ENCODE assay signal across 8 cellular contexts in the genomic region with DNA sequence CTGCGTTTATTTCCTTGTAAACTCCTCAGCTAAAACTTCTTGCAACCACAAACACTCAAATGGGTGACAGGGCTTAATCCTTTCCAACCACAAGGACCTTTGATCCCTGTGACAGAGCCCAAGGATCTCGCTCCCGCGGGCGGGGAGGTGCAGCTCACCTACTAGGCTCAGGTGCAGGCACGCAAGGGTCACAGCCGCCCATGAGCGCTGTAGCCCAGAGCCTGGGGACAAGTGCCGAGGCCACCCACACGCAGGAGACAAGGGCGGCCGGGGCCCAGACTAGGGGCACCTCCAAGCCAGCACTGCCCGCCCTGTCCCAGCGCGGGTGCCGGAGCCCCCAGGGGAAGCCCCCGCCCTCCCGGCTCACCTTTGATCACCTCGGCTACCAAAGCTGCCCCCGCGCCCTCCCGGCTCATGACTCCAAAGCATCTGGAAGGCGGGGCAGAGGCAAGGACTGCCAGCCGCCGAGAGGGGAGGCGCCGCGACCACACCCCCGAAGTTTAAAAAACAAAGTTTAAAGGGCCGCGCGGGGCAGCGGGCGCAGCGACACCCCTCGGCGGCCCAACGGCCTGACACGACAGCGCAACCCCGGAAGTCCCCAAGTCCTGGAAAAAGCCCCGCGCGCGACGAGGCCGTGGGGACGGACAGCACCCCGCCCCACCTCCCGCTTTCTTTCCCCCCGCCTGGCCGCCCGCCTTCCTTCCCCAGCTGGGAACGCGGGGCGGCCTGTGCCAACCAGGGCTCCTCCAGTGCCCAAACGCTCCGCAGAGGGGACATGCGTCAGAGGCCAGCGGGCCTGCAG. TPM values are rescaled to one million over a fixed set of nuclear protein-coding genes. Genes with fewer than 3 reads are reported as not detected.
A peak's percentile ranks its signal among the peaks of the same experiment; 100 is the strongest.
DNase-seq lines count a peak whose midpoint lies in the region; ATAC-seq and TF ChIP-seq lines count a peak whose summit lies in the region.

No MANE protein-coding gene starts in this region.

- H3K4me1 ChIP-seq in iPS-20b (ENCODE audit: insufficient read depth, low read length) (peaks cover 7% of the 10 kb centered on the region; the same call in 1 of the 2 replicates), skeletal muscle tissue (ENCODE audit: control insufficient read depth in 3 of 3, insufficient read depth in 3 of 3, low read length in 3 of 3) (peaks cover 0 to 3% (median 0%) of the 10 kb centered on the region in 3 donors)

- H3K36me3 ChIP-seq in brain microvascular endothelial cell (replicated peaks) (no peaks in the 10 kb centered on the region), iPS-20b (ENCODE audit: insufficient read depth, low read depth, low read length) (0 out of 2 replicates have a peak, but pooled peaks cover 3% of the 10 kb centered on the region), skeletal muscle tissue (ENCODE audit: control insufficient read depth in 3 of 3, insufficient read depth in 3 of 3, low read length in 3 of 3) (no peaks in the 10 kb centered on the region)

- peak overlapping the region; percentile 58; the same call in 1 of the 2 replicates for H3K9ac ChIP-seq in iPS-20b (ENCODE audit: low read depth, low read length)
- H3K9ac ChIP-seq in skeletal muscle tissue (ENCODE audit: low read depth in 1 of 3, low read length in 3 of 3): peak overlapping the region; percentile 82 to 87 (median 85)

- H3K4me3 ChIP-seq in brain microvascular endothelial cell (ENCODE audit: low read depth, low read length): peak overlapping the region; percentile 71
- peak overlapping the region; percentile 70 for H3K4me3 ChIP-seq in iPS-20b (ENCODE audit: low read length)
- H3K4me3 ChIP-seq in skeletal muscle tissue (ENCODE audit: low read length in 3 of 3): peak overlapping the region; percentile 68 to 78 (median 77)

- TF ChIP-seq CTCF in VCaP (conservative IDR thresholded peaks at IDR 0.05) (peak; percentile 77), brain microvascular endothelial cell (IDR thresholded peaks at IDR 0.05; ENCODE audit: low read depth, low read length, missing control alignments) (peak; percentile 54)

- peak; percentile 82 for ATAC-seq in GM21423 (IDR thresholded peaks at IDR 0.05; ENCODE audit: unreplicated experiment)

- H3K27me3 ChIP-seq in brain microvascular endothelial cell (replicated peaks) (no peaks in the 10 kb centered on the region), iPS-20b (ENCODE audit: insufficient read depth, low read length) (peaks cover 3% of the 10 kb centered on the region; the same call in 1 of the 2 replicates), skeletal muscle tissue (ENCODE audit: control insufficient read depth in 3 of 3, insufficient read depth in 3 of 3, low read length in 3 of 3) (peaks cover 0 to under 1% (median 0%) of the 10 kb centered on the region in 3 donors)

- DNase-seq in DMS53 treated with DMSO at 0.1 percent for 48 hours (lab: John Stamatoyannopoulos, UW; ENCODE audit: unreplicated experiment): peak; percentile 17
- DNase-seq in HuH-7.5 (ENCODE audit: low spot score): peak; percentile 78
- no peak for DNase-seq in brain microvascular endothelial cell
- DNase-seq in GF-D8 (lab: John Stamatoyannopoulos, UW): no peak

- H3K9me3 ChIP-seq in iPS-20b (ENCODE audit: insufficient read depth, low read depth, low read length) (no peaks in the 10 kb centered on the region), skeletal muscle tissue (ENCODE audit: control insufficient read depth in 3 of 3, low read length in 3 of 3) (no peaks in the 10 kb centered on the region)

- in situ Hi-C loops in brain microvascular endothelial cell (cut with HindIII; ENCODE audit: low pct_ligation_motif_present, low sequenced_read_pairs): no loop called here

- H3K27ac ChIP-seq in VCaP (peak overlapping the region; percentile 52; the same call in 1 of the 2 replicates), brain microvascular endothelial cell (peak overlapping the region; percentile 41), iPS-20b (ENCODE audit: low read length) (no peak overlapping the region), skeletal muscle tissue (ENCODE audit: low read depth, low read length) (peak overlapping the region; percentile 70)

RNA-seq across cellular contexts. Expression of gene CDC14B, which starts 53.0 kb away (rescaled TPM):
- total RNA-seq in skeletal muscle tissue: 45.9 TPM

Comparison
In these comparisons a context has a peak if more than half of its experiments do, and no peak if none do; other contexts are left out.
1. DNase-seq: peak in DMS53 treated with DMSO at 0.1 percent for 48 hours (single experiment) and HuH-7.5 (single experiment); none in brain microvascular endothelial cell (single experiment) and GF-D8 (single experiment).
2. Peak in every context shown above with its lines, with median percentiles within 50 percentile points of each other: H3K4me3 ChIP-seq.